Comparison of ENCODE assay signal across 8 cellular contexts in genomic region chr5:148827723-148828122, GRCh38. TPM values are rescaled to one million over a fixed set of nuclear protein-coding genes. Genes with fewer than 3 reads are reported as not detected.
DNase-seq lines count a peak whose midpoint lies in the region; ATAC-seq and TF ChIP-seq lines count a peak whose summit lies in the region.
"Had no signal": no experiment of that assay in that cellular context is flagged by ENCODE, and none has a peak within 500 bp of the region (broad histone marks: within the 10 kb centered on the region; RNA-seq: fewer than 3 reads in every experiment).

No MANE protein-coding gene starts in this region.

- POLR2A ChIA-PET in HEK293 (lab: Yijun Ruan, JAX) = interaction anchor here (0.5 kb wide), 1 partner anchor 68 kb away, joined by 3 read pairs; no protein-coding TSS in a partner anchor

- CTCF ChIA-PET in HEK293 (lab: Yijun Ruan, JAX) = interaction anchor here (0.7 to 2.6 kb wide), 8 partner anchors 8 to 436 kb away, joined by 3 to 11 read pairs (median 4); no protein-coding TSS in a partner anchor

- ATAC-seq in GM18517 (IDR thresholded peaks at IDR 0.05; ENCODE audit: unreplicated experiment) (no peak), HG02623 (IDR thresholded peaks at IDR 0.05; ENCODE audit: unreplicated experiment) (no peak), GM21390 (IDR thresholded peaks at IDR 0.05; ENCODE audit: unreplicated experiment) (no peak)

- peak overlapping the region; percentile 87 to 98 (median 93) for H3K9ac ChIP-seq in skeletal muscle tissue (ENCODE audit: low read depth in 1 of 3, low read length in 3 of 3)

- H3K27ac ChIP-seq in HEK293 (ENCODE audit: extremely low read depth, low read depth, low read length) (no peak overlapping the region), SJSA1 (peak overlapping the region; percentile 71), skeletal muscle tissue (ENCODE audit: low read depth, low read length) (peak overlapping the region; percentile 97)

- peaks cover 21% of the 10 kb centered on the region; the same call in 1 of the 2 replicates for H3K4me1 ChIP-seq in HEK293 (ENCODE audit: control insufficient read depth, insufficient read depth, low read length)
- peaks cover 62% of the 10 kb centered on the region for H3K4me1 ChIP-seq in SJSA1 (replicated peaks)
- peaks cover 40 to 46% (median 43%) of the 10 kb centered on the region in 3 donors for H3K4me1 ChIP-seq in skeletal muscle tissue (ENCODE audit: control insufficient read depth in 3 of 3, insufficient read depth in 3 of 3, low read length in 3 of 3)

- TF ChIP-seq CTCF in HEK293 (tag by site-specific recombination; IDR thresholded peaks at IDR 0.05) = no peak

- DNase-seq in SJSA1 (ENCODE audit: low read depth in 1 of 2, low spot score in 2 of 2) (peak; percentile 76 to 77), glomerular visceral epithelial cell (ENCODE audit: extremely low spot score) (peak; percentile 48)
- DNase-seq: NCI-H1092 treated with DMSO at 0.1 percent for 48 hours had no signal

- H3K9me3 ChIP-seq in HEK293 (ENCODE audit: control insufficient read depth, insufficient read depth, low read depth, low read length) (no peaks in the 10 kb centered on the region), SJSA1 (replicated peaks) (no peaks in the 10 kb centered on the region), skeletal muscle tissue (ENCODE audit: control insufficient read depth in 3 of 3, low read length in 3 of 3) (no peaks in the 10 kb centered on the region)

- H3K27me3 ChIP-seq in SJSA1 (replicated peaks) = no peaks in the 10 kb centered on the region
- H3K27me3 ChIP-seq in skeletal muscle tissue (ENCODE audit: control insufficient read depth in 3 of 3, insufficient read depth in 3 of 3, low read length in 3 of 3) = no peaks in the 10 kb centered on the region

- H3K36me3 ChIP-seq in HEK293 (ENCODE audit: control insufficient read depth in 2 of 2, insufficient read depth in 1 of 2, low read length in 2 of 2) (no peaks in the 10 kb centered on the region), SJSA1 (peaks cover 40% of the 10 kb centered on the region), skeletal muscle tissue (ENCODE audit: control insufficient read depth in 3 of 3, insufficient read depth in 3 of 3, low read length in 3 of 3) (peaks cover 0 to 3% (median 0%) of the 10 kb centered on the region in 3 donors)

- H3K4me3 ChIP-seq in HEK293 (ENCODE audit: low read depth, low read length) (peak overlapping the region; percentile 11), SJSA1 (peak overlapping the region; percentile 47), skeletal muscle tissue (ENCODE audit: low read length in 3 of 3) (peak overlapping the region; percentile 89 to 97 (median 96))

TF ChIP-seq in HEK293, 187 proteins besides CTCF, POLR2A, EP300 and RAD21:
- no peak for TF ChIP-seq BCL6B (tag by site-specific recombination; IDR thresholded peaks at IDR 0.05)
- TF ChIP-seq GLIS1 (tag by site-specific recombination; IDR thresholded peaks at IDR 0.05) = peak; percentile 68
- TF ChIP-seq ZNF660 (tag by site-specific recombination; IDR thresholded peaks at IDR 0.05) = 0 out of 2 replicates have a peak, but pooled peaks have one; percentile 43
- no peak for TF ChIP-seq ZNF707 (tag by site-specific recombination; IDR thresholded peaks at IDR 0.05)
- no peak for TF ChIP-seq SETDB1 (IDR thresholded peaks at IDR 0.05; ENCODE audit: insufficient read length, low read length)
- TF ChIP-seq ZNF624 (tag by site-specific recombination; IDR thresholded peaks at IDR 0.05) = no peak
- TF ChIP-seq ZFP3 (tag by site-specific recombination; IDR thresholded peaks at IDR 0.05; ENCODE audit: low read depth) = no peak
- peak; percentile 93 for TF ChIP-seq ZBTB17 (tag by site-specific recombination; IDR thresholded peaks at IDR 0.05)
- no peak for TF ChIP-seq ZNF529 (tag by site-specific recombination; IDR thresholded peaks at IDR 0.05; ENCODE audit: insufficient replicate concordance)
- TF ChIP-seq ZNF747 (tag by site-specific recombination; IDR thresholded peaks at IDR 0.05) = no peak
- no peak for TF ChIP-seq ZNF292 (tag by site-specific recombination; IDR thresholded peaks at IDR 0.05; ENCODE audit: borderline replicate concordance, low read depth)
- TF ChIP-seq ELK4 (IDR thresholded peaks at IDR 0.05; ENCODE audit: borderline replicate concordance, low read depth, low read length) = no peak
- no peak for TF ChIP-seq ZNF423 (tag by site-specific recombination; IDR thresholded peaks at IDR 0.05)
- no peak for TF ChIP-seq ZNF184 (tag by site-specific recombination; IDR thresholded peaks at IDR 0.05)
- TF ChIP-seq EGR2 (tag by site-specific recombination; IDR thresholded peaks at IDR 0.05; ENCODE audit: low read depth) = no peak
- TF ChIP-seq PRDM2 (tag by site-specific recombination; IDR thresholded peaks at IDR 0.05; ENCODE audit: borderline replicate concordance) = no peak
- no peak for TF ChIP-seq MYNN (tag by site-specific recombination; IDR thresholded peaks at IDR 0.05; ENCODE audit: borderline replicate concordance)
- 0 out of 2 replicates have a peak, but pooled peaks have one; percentile 13 for TF ChIP-seq IKZF3 (tag by site-specific recombination; IDR thresholded peaks at IDR 0.05)
- TF ChIP-seq FEZF1 (tag by site-specific recombination; IDR thresholded peaks at IDR 0.05) = no peak
- no peak for TF ChIP-seq HOXC10 (CRISPR knock-in tag; IDR thresholded peaks at IDR 0.05)

RNA-seq across cellular contexts. Expression of gene ADRB2, which starts 1.3 kb away (rescaled TPM):
- 13.8 and 14.9 TPM in 2 replicates for total RNA-seq in SJSA1 (2014; rRNA removed; shearing (Covaris generic))
- total RNA-seq in skeletal muscle tissue = 3.1 TPM

Comparison
In these comparisons a context has a peak if more than half of its experiments do, and no peak if none do; other contexts are left out.
1. H3K4me3 ChIP-seq: peak in every context shown above with its lines; median percentile 96 in skeletal muscle tissue; 47 in SJSA1; 11 in HEK293.